In the genomic region with DNA sequence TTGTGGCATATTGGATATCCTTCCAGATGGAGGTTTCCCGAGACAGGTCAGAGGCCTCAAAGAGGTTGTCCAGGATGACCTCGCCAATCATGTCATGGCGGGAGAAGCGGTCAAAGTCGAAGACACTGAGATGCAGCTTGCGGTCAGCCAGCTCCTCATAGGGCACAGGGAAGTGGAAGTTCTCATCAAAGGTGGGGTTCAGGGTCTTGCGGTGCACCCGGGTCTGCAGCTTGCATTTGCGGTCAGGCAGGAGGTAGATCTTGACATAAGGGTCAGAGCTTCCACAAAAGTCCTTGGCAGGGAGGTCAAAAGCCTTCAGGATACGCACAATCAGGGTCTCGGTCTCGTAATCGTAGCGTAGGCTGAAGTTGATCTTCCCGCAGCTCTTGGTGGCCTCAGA, we compare ENCODE assay signal across 38 cellular contexts. TPM values are rescaled to one million over a fixed set of nuclear protein-coding genes. Genes with fewer than 3 reads are reported as not detected.
"Had no signal": no experiment of that assay in that cellular context is flagged by ENCODE, and none has a peak within 500 bp of the region (broad histone marks: within the 10 kb centered on the region; RNA-seq: fewer than 3 reads in every experiment).

No MANE protein-coding gene starts in this region.

- H3K27me3 Mint-ChIP-seq: activated naive CD8-positive, alpha-beta T cell treated with anti-CD3 and anti-CD28 coated beads, Interleukin-2, amount 50 U/mL, for 24 hours had no signal

- H3K36me3 ChIP-seq: ascending aorta, cardiac muscle cell had no signal

- H3K9me3 ChIP-seq: ascending aorta had no signal

- H3K4me1 Mint-ChIP-seq: activated CD4-positive, alpha-beta memory T cell treated with anti-CD3 and anti-CD28 coated beads, Interleukin-2, amount 10 ng/mL, durations not matched to agents 7 days and 5 days; activated CD4-positive, alpha-beta T cell treated with anti-CD3 and anti-CD28 coated beads for 36 hours; activated CD4-positive, alpha-beta T cell treated with anti-CD3 and anti-CD28 coated beads, Interleukin-2, amount 10 ng/mL, durations not matched to agents 7 days and 5 days; activated CD8-positive, alpha-beta memory T cell treated with anti-CD3 and anti-CD28 coated beads, Interleukin-2, amount 10 ng/mL, durations not matched to agents 7 days and 5 days; activated naive CD4-positive, alpha-beta T cell treated with anti-CD3 and anti-CD28 coated beads, Interleukin-2, amount 10 ng/mL, durations not matched to agents 7 days and 5 days; activated naive CD4-positive, alpha-beta T cell treated with anti-CD3 and anti-CD28 coated beads, Interleukin-2, amount 50 U/mL, for 24 hours; activated naive CD8-positive, alpha-beta T cell treated with anti-CD3 and anti-CD28 coated beads, Interleukin-2, amount 50 U/mL, for 24 hours; central memory CD8-positive, alpha-beta T cell had no signal

- H3K27ac Mint-ChIP-seq: activated CD4-positive, alpha-beta memory T cell treated with anti-CD3 and anti-CD28 coated beads, Interleukin-2, amount 10 ng/mL, durations not matched to agents 7 days and 5 days; activated CD4-positive, alpha-beta T cell treated with anti-CD3 and anti-CD28 coated beads for 36 hours; activated CD4-positive, alpha-beta T cell treated with anti-CD3 and anti-CD28 coated beads, Interleukin-2, amount 10 ng/mL, durations not matched to agents 7 days and 5 days; activated CD8-positive, alpha-beta memory T cell treated with anti-CD3 and anti-CD28 coated beads, Interleukin-2, amount 10 ng/mL, durations not matched to agents 7 days and 5 days; activated CD8-positive, alpha-beta T cell treated with anti-CD3 and anti-CD28 coated beads, Interleukin-2, amount 10 ng/mL, durations not matched to agents 7 days and 5 days; activated naive CD4-positive, alpha-beta T cell treated with anti-CD3 and anti-CD28 coated beads, Interleukin-2, amount 10 ng/mL, durations not matched to agents 7 days and 5 days; activated naive CD4-positive, alpha-beta T cell treated with anti-CD3 and anti-CD28 coated beads, Interleukin-2, amount 50 U/mL, for 24 hours; activated naive CD8-positive, alpha-beta T cell; activated naive CD8-positive, alpha-beta T cell treated with anti-CD3 and anti-CD28 coated beads, Interleukin-2, amount 10 ng/mL, durations not matched to agents 7 days and 5 days; activated naive CD8-positive, alpha-beta T cell treated with anti-CD3 and anti-CD28 coated beads, Interleukin-2, amount 50 U/mL, for 24 hours; activated T-cell treated with anti-CD3 and anti-CD28 coated beads, Interleukin-2, amount 50 U/mL, for 24 hours; activated T-helper 2 cell treated with anti-CD3 and anti-CD28 coated beads, Interferon-gamma antibody, Interleukin-2, Interleukin-4, amounts not matched to agents 10 μg/mL and 5 μg/mL and 100 μg/mL, durations not matched to agents 14 hours and 24 hours and 36 hours; T-helper 1 cell treated with Interleukin-12 subunit alpha and Interleukin-12 subunit beta and Interleukin-4 antibody, amounts not matched to agents 30 μg/mL and 1 μg/mL, for 36 hours; T-helper 2 cell treated with Interferon-gamma antibody and Interleukin-4, amounts not matched to agents 5 μg/mL and 100 μg/mL, for 36 hours had no signal

- FAIRE-seq: bronchial epithelial cell, TTC549 had no signal

- H3K4me3 ChIP-seq: ascending aorta, cardiac muscle cell had no signal

- H3K4me3 Mint-ChIP-seq: activated CD4-positive, alpha-beta memory T cell treated with anti-CD3 and anti-CD28 coated beads, Interleukin-2, amount 10 ng/mL, durations not matched to agents 7 days and 5 days; activated CD4-positive, alpha-beta T cell treated with anti-CD3 and anti-CD28 coated beads for 36 hours; activated CD4-positive, alpha-beta T cell treated with anti-CD3 and anti-CD28 coated beads, Interleukin-2, amount 10 ng/mL, durations not matched to agents 7 days and 5 days; activated CD8-positive, alpha-beta memory T cell treated with anti-CD3 and anti-CD28 coated beads, Interleukin-2, amount 10 ng/mL, durations not matched to agents 7 days and 5 days; activated CD8-positive, alpha-beta T cell treated with anti-CD3 and anti-CD28 coated beads, Interleukin-2, amount 10 ng/mL, durations not matched to agents 7 days and 5 days; activated naive CD4-positive, alpha-beta T cell treated with anti-CD3 and anti-CD28 coated beads, Interleukin-2, amount 10 ng/mL, durations not matched to agents 7 days and 5 days; activated naive CD4-positive, alpha-beta T cell treated with anti-CD3 and anti-CD28 coated beads, Interleukin-2, amount 50 U/mL, for 24 hours; activated naive CD8-positive, alpha-beta T cell; activated naive CD8-positive, alpha-beta T cell treated with anti-CD3 and anti-CD28 coated beads, Interleukin-2, amount 10 ng/mL, durations not matched to agents 7 days and 5 days; activated naive CD8-positive, alpha-beta T cell treated with anti-CD3 and anti-CD28 coated beads, Interleukin-2, amount 50 U/mL, for 24 hours; activated T-cell treated with anti-CD3 and anti-CD28 coated beads, Interleukin-2, amount 50 U/mL, for 24 hours; brain; central memory CD8-positive, alpha-beta T cell; T-helper 1 cell treated with Interleukin-12 subunit alpha and Interleukin-12 subunit beta and Interleukin-4 antibody, amounts not matched to agents 30 μg/mL and 1 μg/mL, for 36 hours; T-helper 2 cell treated with Interferon-gamma antibody and Interleukin-4, amounts not matched to agents 5 μg/mL and 100 μg/mL, for 36 hours had no signal

- H3K27me3 ChIP-seq: ascending aorta, cardiac muscle cell had no signal

- H3K27ac ChIP-seq: ascending aorta, cardiac muscle cell, VCaP had no signal

- H3K36me3 Mint-ChIP-seq: activated CD8-positive, alpha-beta memory T cell treated with anti-CD3 and anti-CD28 coated beads, Interleukin-2, amount 10 ng/mL, durations not matched to agents 7 days and 5 days; activated naive CD4-positive, alpha-beta T cell treated with anti-CD3 and anti-CD28 coated beads, Interleukin-2, amount 10 ng/mL, durations not matched to agents 7 days and 5 days; activated naive CD4-positive, alpha-beta T cell treated with anti-CD3 and anti-CD28 coated beads, Interleukin-2, amount 50 U/mL, for 24 hours; activated naive CD8-positive, alpha-beta T cell; activated naive CD8-positive, alpha-beta T cell treated with anti-CD3 and anti-CD28 coated beads, Interleukin-2, amount 10 ng/mL, durations not matched to agents 7 days and 5 days had no signal

- DNase-seq: activated CD4-positive, alpha-beta memory T cell treated with anti-CD3 and anti-CD28 coated beads, Interleukin-2, amount 10 ng/mL, durations not matched to agents 7 days and 5 days; activated CD4-positive, alpha-beta T cell treated with anti-CD3 and anti-CD28 coated beads for 1 hour; activated CD4-positive, alpha-beta T cell treated with anti-CD3 and anti-CD28 coated beads for 36 hours; activated CD4-positive, alpha-beta T cell treated with anti-CD3 and anti-CD28 coated beads for 48 hours; activated CD4-positive, alpha-beta T cell treated with anti-CD3 and anti-CD28 coated beads, Interleukin-2, amount 10 ng/mL, durations not matched to agents 7 days and 5 days; activated CD4-positive, alpha-beta T cell treated with anti-CD3 and anti-CD28 coated beads, Interleukin-2, amount 50 U/mL, for 48 hours; activated CD4-positive, CD25-positive, alpha-beta regulatory T cell; activated CD8-positive, alpha-beta memory T cell treated with anti-CD3 and anti-CD28 coated beads for 24 hours; activated CD8-positive, alpha-beta memory T cell treated with anti-CD3 and anti-CD28 coated beads, Interleukin-2, amount 10 ng/mL, durations not matched to agents 7 days and 5 days; activated CD8-positive, alpha-beta memory T cell treated with anti-CD3 and anti-CD28 coated beads, Interleukin-2, amount 50 U/mL, for 48 hours; activated CD8-positive, alpha-beta T cell treated with anti-CD3 and anti-CD28 coated beads, Interleukin-2, amount 10 ng/mL, durations not matched to agents 7 days and 5 days; activated gamma-delta T cell; activated naive CD4-positive, alpha-beta T cell treated with anti-CD3 and anti-CD28 coated beads, Interleukin-2, amount 10 ng/mL, durations not matched to agents 7 days and 5 days; activated naive CD4-positive, alpha-beta T cell treated with Interleukin-2 at 50 U/mL for 16 hours; activated naive CD8-positive, alpha-beta T cell treated with anti-CD3 and anti-CD28 coated beads, Interleukin-2, amount 10 ng/mL, durations not matched to agents 7 days and 5 days; activated naive CD8-positive, alpha-beta T cell treated with anti-CD3 and anti-CD28 coated beads, Interleukin-2, amount 50 U/mL, for 24 hours; activated T-cell treated with anti-CD3 and anti-CD28 coated beads, Interleukin-2, amount 50 U/mL, for 24 hours; activated T-cell treated with anti-CD3 and anti-CD28 coated beads, Interleukin-2, amount 50 U/mL, for 48 hours; amygdala; anterior cingulate cortex; caudate nucleus; cerebellar nuclear complex; T-helper 1 cell; T-helper 2 cell; T-helper 9 cell had no signal

- H3K9me3 Mint-ChIP-seq: activated CD4-positive, alpha-beta memory T cell treated with anti-CD3 and anti-CD28 coated beads, Interleukin-2, amount 10 ng/mL, durations not matched to agents 7 days and 5 days; activated CD4-positive, alpha-beta T cell treated with anti-CD3 and anti-CD28 coated beads, Interleukin-2, amount 10 ng/mL, durations not matched to agents 7 days and 5 days; activated naive CD4-positive, alpha-beta T cell treated with anti-CD3 and anti-CD28 coated beads, Interleukin-2, amount 10 ng/mL, durations not matched to agents 7 days and 5 days; activated naive CD4-positive, alpha-beta T cell treated with anti-CD3 and anti-CD28 coated beads, Interleukin-2, amount 50 U/mL, for 24 hours; activated naive CD8-positive, alpha-beta T cell treated with anti-CD3 and anti-CD28 coated beads, Interleukin-2, amount 10 ng/mL, durations not matched to agents 7 days and 5 days; activated naive CD8-positive, alpha-beta T cell treated with anti-CD3 and anti-CD28 coated beads, Interleukin-2, amount 50 U/mL, for 24 hours; activated T-cell treated with anti-CD3 and anti-CD28 coated beads, Interleukin-2, amount 50 U/mL, for 24 hours; activated T-helper 2 cell treated with anti-CD3 and anti-CD28 coated beads, Interferon-gamma antibody, Interleukin-2, Interleukin-4, amounts not matched to agents 10 μg/mL and 5 μg/mL and 100 μg/mL, durations not matched to agents 14 hours and 24 hours and 36 hours; central memory CD8-positive, alpha-beta T cell; T-helper 1 cell treated with Interleukin-12 subunit alpha and Interleukin-12 subunit beta and Interleukin-4 antibody, amounts not matched to agents 30 μg/mL and 1 μg/mL, for 36 hours; T-helper 2 cell treated with Interferon-gamma antibody and Interleukin-4, amounts not matched to agents 5 μg/mL and 100 μg/mL, for 36 hours had no signal

- H3K4me1 ChIP-seq: ascending aorta had no signal

RNA-seq across cellular contexts. Expression of gene SYT6, which starts 16.2 kb away (rescaled TPM):
- total RNA-seq: activated CD4-positive, alpha-beta memory T cell treated with anti-CD3 and anti-CD28 coated beads, Interleukin-2, amount 10 ng/mL, durations not matched to agents 7 days and 5 days; activated CD4-positive, alpha-beta T cell treated with anti-CD3 and anti-CD28 coated beads for 36 hours; activated CD4-positive, alpha-beta T cell treated with anti-CD3 and anti-CD28 coated beads, Interleukin-2, amount 10 ng/mL, durations not matched to agents 7 days and 5 days; activated CD8-positive, alpha-beta memory T cell treated with anti-CD3 and anti-CD28 coated beads, Interleukin-2, amount 10 ng/mL, durations not matched to agents 7 days and 5 days; activated CD8-positive, alpha-beta T cell treated with anti-CD3 and anti-CD28 coated beads, Interleukin-2, amount 10 ng/mL, durations not matched to agents 7 days and 5 days; activated naive CD8-positive, alpha-beta T cell treated with anti-CD3 and anti-CD28 coated beads, Interleukin-2, amount 10 ng/mL, durations not matched to agents 7 days and 5 days; activated T-helper 2 cell treated with anti-CD3 and anti-CD28 coated beads, Interferon-gamma antibody, Interleukin-2, Interleukin-4, amounts not matched to agents 10 μg/mL and 5 μg/mL and 100 μg/mL, durations not matched to agents 14 hours and 24 hours and 36 hours; ascending aorta; bronchial epithelial cell; chondrocyte had no signal
- polyA plus RNA-seq: cardiac muscle cell had no signal
